ENCODE assay signal across 8 cellular contexts in the genomic region with DNA sequence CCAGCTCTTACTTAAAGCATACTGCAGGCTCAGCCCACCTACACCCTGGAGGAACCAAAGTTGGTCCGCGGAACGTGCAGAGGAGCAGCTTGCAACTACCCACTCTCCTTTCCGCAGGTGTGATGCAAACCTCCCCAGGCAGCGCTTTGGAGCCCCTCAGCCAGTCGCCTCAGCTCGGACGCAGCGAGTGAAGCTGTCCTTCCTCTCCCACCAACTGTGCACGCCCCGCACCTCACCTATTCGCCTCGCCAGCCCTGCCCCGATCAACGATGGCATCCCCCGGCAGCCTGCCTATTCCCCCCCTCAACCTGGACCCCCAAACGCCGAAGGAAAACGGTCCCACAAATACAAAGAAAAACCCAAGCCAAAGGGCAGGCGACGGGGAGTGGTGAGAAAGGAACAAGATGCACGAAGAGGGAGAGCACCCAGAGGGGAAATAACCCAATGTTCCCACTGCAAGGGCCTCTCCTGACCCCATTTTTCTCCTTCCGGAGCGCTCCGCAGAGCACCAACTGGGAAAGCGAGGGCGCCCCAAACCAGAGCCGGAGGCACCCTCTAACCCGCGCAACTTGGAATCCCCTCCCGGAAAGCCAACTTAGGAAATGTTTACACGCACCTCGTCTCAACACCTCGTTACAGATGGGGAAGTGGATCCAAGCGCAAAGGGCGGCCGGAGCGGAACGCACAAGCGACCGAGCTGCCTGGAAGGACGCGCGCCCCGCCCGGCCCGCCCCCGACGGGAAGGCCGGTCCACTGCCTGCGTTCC. TPM values are rescaled to one million over a fixed set of nuclear protein-coding genes. Genes with fewer than 3 reads are reported as not detected.
DNase-seq lines count a peak whose midpoint lies in the region; ATAC-seq and TF ChIP-seq lines count a peak whose summit lies in the region.

No MANE protein-coding gene starts in this region.

- H3K27ac ChIP-seq in Peyer's patch (peak overlapping the region; percentile 96 to 99 (median 98)), aorta (ENCODE audit: low read depth in 1 of 2, low read length in 2 of 2) (peak overlapping the region in 1 of 2 donors; percentile 73)

- H3K4me1 ChIP-seq in Peyer's patch, result peaks cover 0 to 5% (median 2%) of the 10 kb centered on the region in 4 donors
- H3K4me1 ChIP-seq in aorta (ENCODE audit: control insufficient read depth in 1 of 2, insufficient read depth in 2 of 2, low read length in 2 of 2), result no peaks in the 10 kb centered on the region

- H3K36me3 ChIP-seq in Peyer's patch, result peaks cover 0 to 26% (median 0%) of the 10 kb centered on the region in 3 donors
- H3K36me3 ChIP-seq in aorta (ENCODE audit: control insufficient read depth in 1 of 2, insufficient read depth in 2 of 2, low read length in 1 of 2), result peaks cover 0 to 2% of the 10 kb centered on the region in 2 donors

- TF ChIP-seq POLR2A in Peyer's patch (IDR thresholded peaks at IDR 0.05), result no peak

- ATAC-seq in GM19025 (IDR thresholded peaks at IDR 0.05; ENCODE audit: low read depth, unreplicated experiment) (peak; percentile 41), HG03196 (IDR thresholded peaks at IDR 0.05; ENCODE audit: unreplicated experiment) (peak; percentile 36), aorta (ENCODE audit: low FRiP score) (peak; percentile 76)

- H3K27me3 Mint-ChIP-seq in activated naive CD4-positive, alpha-beta T cell treated with anti-CD3 and anti-CD28 coated beads, Interleukin-2, amount 10 ng/mL, durations not matched to agents 7 days and 5 days, result peaks cover 17% of the 10 kb centered on the region

- no peaks in the 10 kb centered on the region for H3K9me3 Mint-ChIP-seq in activated naive CD4-positive, alpha-beta T cell treated with anti-CD3 and anti-CD28 coated beads, Interleukin-2, amount 10 ng/mL, durations not matched to agents 7 days and 5 days

- no peaks in the 10 kb centered on the region for H3K27me3 ChIP-seq in Peyer's patch
- no peaks in the 10 kb centered on the region for H3K27me3 ChIP-seq in aorta (ENCODE audit: control insufficient read depth in 1 of 2, insufficient read depth in 2 of 2, low read length in 1 of 2)

- CTCF ChIA-PET in activated naive CD4-positive, alpha-beta T cell treated with anti-CD3 and anti-CD28 coated beads, Interleukin-2, amount 10 ng/mL, durations not matched to agents 7 days and 5 days (lab: Charles Lee), result interaction anchor here (1.0 to 1.1 kb wide), 2 partner anchors 149 to 703 kb away, joined by 3 to 4 read pairs; no protein-coding TSS in a partner anchor

- H3K36me3 Mint-ChIP-seq in activated naive CD4-positive, alpha-beta T cell treated with anti-CD3 and anti-CD28 coated beads, Interleukin-2, amount 10 ng/mL, durations not matched to agents 7 days and 5 days, result peaks cover 33% of the 10 kb centered on the region

- no peaks in the 10 kb centered on the region for H3K9me3 ChIP-seq in Peyer's patch
- no peaks in the 10 kb centered on the region for H3K9me3 ChIP-seq in aorta (ENCODE audit: control insufficient read depth, low read length)

- peaks cover 44% of the 10 kb centered on the region for H3K4me1 Mint-ChIP-seq in activated naive CD4-positive, alpha-beta T cell treated with anti-CD3 and anti-CD28 coated beads, Interleukin-2, amount 10 ng/mL, durations not matched to agents 7 days and 5 days

- H3K4me3 ChIP-seq in Peyer's patch (peak overlapping the region; percentile 81 to 99 (median 96)), aorta (ENCODE audit: low read length in 2 of 2) (peak overlapping the region; percentile 94 to 97)

- TF ChIP-seq CTCF in Peyer's patch (IDR thresholded peaks at IDR 0.05), result no peak

- H3K4me3 Mint-ChIP-seq in activated naive CD4-positive, alpha-beta T cell treated with anti-CD3 and anti-CD28 coated beads, Interleukin-2, amount 10 ng/mL, durations not matched to agents 7 days and 5 days, result peak overlapping the region; percentile 96

- intact Hi-C loops in aorta (cut with DNase I), result no loop called here

- DNase-seq in AML-193 (lab: John Stamatoyannopoulos, UW), result peak; percentile 52 to 56
- DNase-seq in Peyer's patch, result peak; percentile 46 to 82 (median 78)
- DNase-seq in activated naive CD4-positive, alpha-beta T cell treated with anti-CD3 and anti-CD28 coated beads, Interleukin-2, amount 10 ng/mL, durations not matched to agents 7 days and 5 days, result peak; percentile 68
- peak; percentile 38 for DNase-seq in glomerular visceral epithelial cell (ENCODE audit: extremely low spot score)
- DNase-seq in nucleus accumbens (lab: John Stamatoyannopoulos, UW), result peak in 41 of 56 donors; percentile 13 to 75 (median 55)
- peak; percentile 79 to 88 for DNase-seq in aorta

- peak overlapping the region; percentile 90 for H3K27ac Mint-ChIP-seq in activated naive CD4-positive, alpha-beta T cell treated with anti-CD3 and anti-CD28 coated beads, Interleukin-2, amount 10 ng/mL, durations not matched to agents 7 days and 5 days

- 0 to 1% methylated on average over 46 to 51 of the region's 51 CpGs for WGBS in aorta, 2 donors

RNA-seq across cellular contexts. Expression of gene GLB1, which starts 0.7 kb away (rescaled TPM):
- total RNA-seq in Peyer's patch, result 100 to 1,000 TPM in 1 of 4 donors, 10 to 100 TPM in 3; 59.4 to 179 (median 66.7) TPM
- 10 to 100 TPM; 31.0 to 56.9 TPM for total RNA-seq in aorta
- 10 to 100 TPM; 14.1 to 17.5 TPM for polyA plus RNA-seq in aorta

RNA-seq across cellular contexts. Expression of gene TMPPE, which starts 0.7 kb away (rescaled TPM):
- total RNA-seq in Peyer's patch (10 to 100 TPM in 3 of 4 donors, 1 to 10 TPM in 1; 3.3 to 19.8 (median 18.2) TPM), aorta (1 to 10 TPM; 7.8 to 8.2 TPM)
- polyA plus RNA-seq in aorta, result under 1 TPM; 0.38 to 0.43 TPM

RNA-seq across cellular contexts. Expression of gene CRTAP, which starts 17.5 kb away (rescaled TPM):
- total RNA-seq in Peyer's patch (100 to 1,000 TPM in 1 of 4 donors, 10 to 100 TPM in 3; 32.9 to 127 (median 46.4) TPM), aorta (100 to 1,000 TPM; 297 to 370 TPM)
- 100 to 1,000 TPM; 282 to 287 TPM for polyA plus RNA-seq in aorta
